Comparison of ENCODE assay signal across 7 cellular contexts in genomic region chr1:40476924-40477679, GRCh38.
DNase-seq lines count a peak whose midpoint lies in the region; ATAC-seq and TF ChIP-seq lines count a peak whose summit lies in the region.

ZFP69 (plus strand) TSS chr1:40477290; CDS start chr1:40479362, 2,072 bp downstream.

- H3K4me1 ChIP-seq in mucosa of rectum (ENCODE audit: control insufficient read depth in 2 of 2, insufficient read depth in 2 of 2, low read length in 2 of 2): peaks cover 3% of the 10 kb centered on the region in 2 donors

- no peaks in the 10 kb centered on the region for H3K27me3 ChIP-seq in mucosa of rectum (ENCODE audit: control insufficient read depth in 2 of 2, insufficient read depth in 2 of 2, low read length in 2 of 2)

- peaks cover under 1 to 5% of the 10 kb centered on the region in 2 donors for H3K36me3 ChIP-seq in mucosa of rectum (ENCODE audit: control insufficient read depth in 2 of 2, insufficient read depth in 2 of 2, low read length in 2 of 2)

- peak within 1 kb of the TSS in 1 of 2 donors; percentile 61 for H3K27ac ChIP-seq in mucosa of rectum (ENCODE audit: low read depth in 2 of 2, low read length in 2 of 2)

- H3K4me3 ChIP-seq in mucosa of rectum (ENCODE audit: low read length in 2 of 2): peak within 1 kb of the TSS; percentile 87 to 92

- H3K9me3 ChIP-seq in mucosa of rectum (ENCODE audit: control insufficient read depth in 2 of 2, low read length in 2 of 2): peaks cover 0 to 4% of the 10 kb centered on the region in 2 donors

- DNase-seq in NCI-H82 treated with DMSO at 0.1 percent for 48 hours (lab: John Stamatoyannopoulos, UW; ENCODE audit: unreplicated experiment): peak; percentile 22
- DNase-seq in activated CD8-positive, alpha-beta memory T cell treated with anti-CD3 and anti-CD28 coated beads, Interleukin-2, amount 50 U/mL, for 4 hours: peak; percentile 76
- peak; percentile 45 for DNase-seq in epidermal melanocyte (ENCODE audit: insufficient read length, low spot score)
- peak; percentile 67 for DNase-seq in stimulated activated CD8-positive, alpha-beta memory T cell treated with anti-CD3 and anti-CD28 coated beads, Interleukin-4, amount 100 ng/mL, for 24 hours (ENCODE audit: low read depth)

- ATAC-seq in HG03135 (IDR thresholded peaks at IDR 0.05; ENCODE audit: unreplicated experiment): peak; percentile 68

- peak; percentile 76 for TF ChIP-seq POLR2A in GM18526 (IDR thresholded peaks at IDR 0.05; ENCODE audit: extremely low read depth, insufficient read length)

- H3K9ac ChIP-seq in mucosa of rectum (ENCODE audit: low read depth in 1 of 2, low read length in 2 of 2): peak within 1 kb of the TSS; percentile 73 to 74

Comparison
In these comparisons a context has a peak if more than half of its experiments do, and no peak if none do; other contexts are left out.
1. DNase-seq: peak in every context shown above with its lines; median percentile 76 in activated CD8-positive, alpha-beta memory T cell treated with anti-CD3 and anti-CD28 coated beads, Interleukin-2, amount 50 U/mL, for 4 hours; 67 in stimulated activated CD8-positive, alpha-beta memory T cell treated with anti-CD3 and anti-CD28 coated beads, Interleukin-4, amount 100 ng/mL, for 24 hours; 45 in epidermal melanocyte; 22 in NCI-H82 treated with DMSO at 0.1 percent for 48 hours.